ENCODE assay signal across 21 cellular contexts in the genomic region with DNA sequence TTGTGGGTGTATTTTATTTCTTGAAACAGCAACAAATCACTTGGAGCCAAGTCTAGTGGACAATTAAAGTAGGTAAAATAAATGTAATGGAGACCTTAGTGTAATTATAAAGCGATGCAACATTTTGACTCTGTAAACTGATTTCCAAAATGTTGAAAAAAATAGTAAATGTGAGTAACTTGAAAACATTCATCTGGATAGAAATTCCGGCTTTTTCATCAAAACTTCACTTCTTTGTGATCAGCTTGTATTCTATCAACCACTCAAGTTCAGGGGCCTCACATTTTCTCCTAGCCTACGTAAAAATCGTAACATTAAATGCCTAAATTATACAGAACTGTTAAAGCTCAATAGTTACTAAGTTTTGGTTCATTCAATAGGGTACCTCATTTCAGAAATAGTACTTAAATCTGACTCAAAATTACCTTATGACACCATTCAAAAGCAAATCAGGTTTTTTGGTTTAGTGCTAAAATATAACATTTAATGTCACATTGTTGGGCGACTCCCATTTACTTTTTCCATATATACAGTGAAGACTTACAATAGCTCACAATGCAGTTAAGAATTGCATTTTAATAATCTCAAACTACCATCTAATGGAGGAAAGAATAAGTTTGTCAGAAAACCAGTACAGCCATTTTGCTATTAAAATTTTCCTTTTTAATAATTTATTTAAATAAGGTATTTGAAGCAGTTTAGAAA. TPM values are rescaled to one million over a fixed set of nuclear protein-coding genes. Genes with fewer than 3 reads are reported as not detected.
A peak's percentile ranks its signal among the peaks of the same experiment; 100 is the strongest.
DNase-seq lines count a peak whose midpoint lies in the region; ATAC-seq and TF ChIP-seq lines count a peak whose summit lies in the region.
"Had no signal": no experiment of that assay in that cellular context is flagged by ENCODE, and none has a peak within 500 bp of the region (broad histone marks: within the 10 kb centered on the region; RNA-seq: fewer than 3 reads in every experiment).

No MANE protein-coding gene starts in this region.

- no peaks in the 10 kb centered on the region for H3K9me3 ChIP-seq in neutrophil
- no peaks in the 10 kb centered on the region for H3K9me3 ChIP-seq in CD4-positive, alpha-beta memory T cell (ENCODE audit: control insufficient read depth in 1 of 2, low read length in 2 of 2)
- H3K9me3 ChIP-seq: body of pancreas, right atrium auricular region, upper lobe of left lung had no signal

- POLR2A ChIA-PET in CD4-positive, alpha-beta memory T cell (lab: Charles Lee; ENCODE audit: partially characterized antibody) = interaction anchor here (1.2 to 1.8 kb wide), 4 partner anchors 12 to 468 kb away, joined by 3 to 15 read pairs (median 5); a partner anchor contains a TSS

- no peak overlapping the region for H3K4me2 ChIP-seq in KMS-11

- no peaks in the 10 kb centered on the region for H3K27me3 ChIP-seq in KMS-11 (ENCODE audit: insufficient read depth, low read depth)
- H3K27me3 ChIP-seq in neutrophil = no peaks in the 10 kb centered on the region
- no peaks in the 10 kb centered on the region for H3K27me3 ChIP-seq in CD4-positive, alpha-beta memory T cell (ENCODE audit: insufficient read depth, low read length)
- H3K27me3 ChIP-seq: body of pancreas, right atrium auricular region, upper lobe of left lung had no signal

- H3K9ac ChIP-seq in KMS-11 = no peak overlapping the region

- no peak overlapping the region for H3K4me3 Mint-ChIP-seq in activated T-cell treated with anti-CD3 and anti-CD28 coated beads, Interleukin-2, amount 50 U/mL, for 72 hours
- no peak overlapping the region for H3K4me3 Mint-ChIP-seq in central memory CD8-positive, alpha-beta T cell
- H3K4me3 Mint-ChIP-seq in CD4-positive, alpha-beta memory T cell = peak overlapping the region in 2 of 8 donors; percentile 10 to 29
- H3K4me3 Mint-ChIP-seq: stimulated activated naive CD8-positive, alpha-beta T cell treated with anti-CD3 and anti-CD28 coated beads, Interleukin-15, Interleukin-2, amounts not matched to agents 100 ng/mL and 50 ng/mL, for 24 hours had no signal

- H3K36me3 Mint-ChIP-seq in activated T-cell treated with anti-CD3 and anti-CD28 coated beads, Interleukin-2, amount 50 U/mL, for 72 hours (ENCODE audit: insufficient read depth in 2 of 2) = peaks cover 15 to 57% of the 10 kb centered on the region in 2 donors
- peaks cover 84% of the 10 kb centered on the region for H3K36me3 Mint-ChIP-seq in central memory CD8-positive, alpha-beta T cell (ENCODE audit: insufficient read depth)
- H3K36me3 Mint-ChIP-seq in CD4-positive, alpha-beta memory T cell = peaks cover 51 to 86% of the 10 kb centered on the region in 2 donors

- H3K4me3 ChIP-seq in KMS-11 (IDR thresholded peaks at IDR 0.05; ENCODE audit: insufficient read depth, low read depth, low read length) (no peak overlapping the region), neutrophil (ENCODE audit: low read depth in 1 of 2, low read length in 1 of 2) (no peak overlapping the region)
- H3K4me3 ChIP-seq in CD4-positive, alpha-beta memory T cell (ENCODE audit: low read length in 2 of 2) = no peak overlapping the region
- H3K4me3 ChIP-seq: body of pancreas, right atrium auricular region, upper lobe of left lung had no signal

- intact Hi-C loops in sciatic nerve (cut with DNase I) = no loop called here
- intact Hi-C loops in CD4-positive, alpha-beta memory T cell (cut with micrococcal nuclease) = no loop called here

- peak overlapping the region; percentile 88 for H3K27ac Mint-ChIP-seq in activated T-cell treated with anti-CD3 and anti-CD28 coated beads, Interleukin-2, amount 50 U/mL, for 72 hours
- peak overlapping the region; percentile 72 for H3K27ac Mint-ChIP-seq in central memory CD8-positive, alpha-beta T cell (ENCODE audit: low read depth)
- peak overlapping the region in 3 of 7 donors; percentile 62 to 85 (median 72) for H3K27ac Mint-ChIP-seq in CD4-positive, alpha-beta memory T cell
- H3K27ac Mint-ChIP-seq: stimulated activated naive CD8-positive, alpha-beta T cell treated with anti-CD3 and anti-CD28 coated beads, Interleukin-15, Interleukin-2, amounts not matched to agents 100 ng/mL and 50 ng/mL, for 24 hours had no signal

- no peaks in the 10 kb centered on the region for H3K9me3 Mint-ChIP-seq in activated T-cell treated with anti-CD3 and anti-CD28 coated beads, Interleukin-2, amount 50 U/mL, for 72 hours
- H3K9me3 Mint-ChIP-seq in central memory CD8-positive, alpha-beta T cell = no peaks in the 10 kb centered on the region
- peaks cover 0 to 3% (median 0%) of the 10 kb centered on the region in 8 donors for H3K9me3 Mint-ChIP-seq in CD4-positive, alpha-beta memory T cell
- H3K9me3 Mint-ChIP-seq: stimulated activated naive CD8-positive, alpha-beta T cell treated with anti-CD3 and anti-CD28 coated beads, Interleukin-15, Interleukin-2, amounts not matched to agents 100 ng/mL and 50 ng/mL, for 24 hours had no signal

- no peak for DNase-seq in activated T-cell treated with anti-CD3 and anti-CD28 coated beads, Interleukin-2, amount 50 U/mL, for 72 hours
- DNase-seq in activated T-cell treated with anti-CD3 and anti-CD28 coated beads, Interleukin-2, amount 50 U/mL, for 48 hours = no peak
- DNase-seq in central memory CD8-positive, alpha-beta T cell (ENCODE audit: low spot score in 2 of 2) = no peak
- no peak for DNase-seq in sciatic nerve (ENCODE audit: low spot score)
- no peak for DNase-seq in CD4-positive, alpha-beta memory T cell
- DNase-seq: activated CD8-positive, alpha-beta memory T cell treated with anti-CD3 and anti-CD28 coated beads for 24 hours; activated effector memory CD4-positive, alpha-beta T cell treated with Interleukin-2 at 50 U/mL for 16 hours; body of pancreas; cortex of kidney; KBM-7; NCI-H1048; NCI-H2029; NCI-H446; occipital lobe; RPMI8226; upper lobe of left lung had no signal

- H3K4me1 ChIP-seq in KMS-11 (ENCODE audit: low read depth, poor library complexity, severe bottlenecking) = peaks cover 19% of the 10 kb centered on the region
- no peaks in the 10 kb centered on the region for H3K4me1 ChIP-seq in neutrophil (ENCODE audit: control insufficient read depth in 1 of 2, insufficient read depth in 1 of 2, low read depth in 1 of 2, low read length in 1 of 2)
- H3K4me1 ChIP-seq in CD4-positive, alpha-beta memory T cell (ENCODE audit: insufficient read depth, low read length) = peaks cover 20% of the 10 kb centered on the region
- H3K4me1 ChIP-seq: body of pancreas, right atrium auricular region, upper lobe of left lung had no signal

- no peak for ATAC-seq in activated T-cell treated with anti-CD3 and anti-CD28 coated beads, Interleukin-2, amount 50 U/mL, for 72 hours (replicated peaks in 1 of 2)
- ATAC-seq in central memory CD8-positive, alpha-beta T cell (replicated peaks; ENCODE audit: extremely low read depth, poor library complexity, severe bottlenecking) = peak; percentile 17
- ATAC-seq in sciatic nerve (no peak), GM19023 (IDR thresholded peaks at IDR 0.05; ENCODE audit: unreplicated experiment) (no peak)
- ATAC-seq: body of pancreas had no signal

- peak overlapping the region; percentile 16; the same call in 1 of the 2 replicates for H3K27ac ChIP-seq in KMS-11
- peak overlapping the region; percentile 32 for H3K27ac ChIP-seq in neutrophil
- H3K27ac ChIP-seq in CD4-positive, alpha-beta memory T cell (ENCODE audit: low read depth, low read length) = no peak overlapping the region
- H3K27ac ChIP-seq: body of pancreas, right atrium auricular region, upper lobe of left lung had no signal

- peaks cover 60% of the 10 kb centered on the region for H3K4me1 Mint-ChIP-seq in activated T-cell treated with anti-CD3 and anti-CD28 coated beads, Interleukin-2, amount 50 U/mL, for 72 hours (ENCODE audit: low read depth)
- peaks cover 11% of the 10 kb centered on the region for H3K4me1 Mint-ChIP-seq in central memory CD8-positive, alpha-beta T cell
- peaks cover 14 to 42% (median 26%) of the 10 kb centered on the region in 4 donors for H3K4me1 Mint-ChIP-seq in CD4-positive, alpha-beta memory T cell

- H3K36me3 ChIP-seq in KMS-11 (ENCODE audit: insufficient read depth) (peaks cover 54% of the 10 kb centered on the region; the same call in 1 of the 2 replicates), neutrophil (peaks cover 100% of the 10 kb centered on the region)
- peaks cover 68% of the 10 kb centered on the region for H3K36me3 ChIP-seq in CD4-positive, alpha-beta memory T cell (ENCODE audit: insufficient read depth, low read length)

- H3K79me2 ChIP-seq in KMS-11 (ENCODE audit: insufficient read depth, low read depth) = peaks cover 39% of the 10 kb centered on the region

- no peaks in the 10 kb centered on the region for H3K27me3 Mint-ChIP-seq in activated T-cell treated with anti-CD3 and anti-CD28 coated beads, Interleukin-2, amount 50 U/mL, for 72 hours (ENCODE audit: low read depth)
- H3K27me3 Mint-ChIP-seq in central memory CD8-positive, alpha-beta T cell = no peaks in the 10 kb centered on the region
- no peaks in the 10 kb centered on the region for H3K27me3 Mint-ChIP-seq in CD4-positive, alpha-beta memory T cell
- H3K27me3 Mint-ChIP-seq: stimulated activated naive CD8-positive, alpha-beta T cell treated with anti-CD3 and anti-CD28 coated beads, Interleukin-15, Interleukin-2, amounts not matched to agents 100 ng/mL and 50 ng/mL, for 24 hours had no signal

- no peak for TF ChIP-seq CTCF in KMS-11 (conservative IDR thresholded peaks at IDR 0.05; ENCODE audit: low read depth, low read length)
- TF ChIP-seq CTCF in neutrophil (IDR thresholded peaks at IDR 0.05) = no peak

- CTCF ChIA-PET in CD4-positive, alpha-beta memory T cell (lab: Charles Lee; ENCODE audit: partially characterized antibody) = interaction anchor here (1.6 to 2.2 kb wide), 2 partner anchors 9 to 10 kb away, joined by 5 to 18 read pairs; no protein-coding TSS in a partner anchor

- peaks cover 13% of the 10 kb centered on the region; the same call in 1 of the 2 replicates for H4K20me1 ChIP-seq in KMS-11 (ENCODE audit: insufficient read depth)

- H2AFZ ChIP-seq in KMS-11 (ENCODE audit: low read depth) = no peak overlapping the region

RNA-seq across cellular contexts. Expression of a gene that starts 12.7 kb away (rescaled TPM):
- 100 to 1,000 TPM; 248 to 315 TPM for total RNA-seq in activated T-cell treated with anti-CD3 and anti-CD28 coated beads, Interleukin-2, amount 50 U/mL, for 72 hours
- 222 TPM for total RNA-seq in sciatic nerve
- 100 to 1,000 TPM; 327 to 330 TPM for total RNA-seq in CD4-positive, alpha-beta memory T cell
- 10 to 100 TPM; 62.7 to 69.7 TPM for polyA plus RNA-seq in CD4-positive, alpha-beta memory T cell
